Comparison of ENCODE assay signal across 8 cellular contexts in genomic region chr17:2402517-2402916, GRCh38. TPM values are rescaled to one million over a fixed set of nuclear protein-coding genes. Genes with fewer than 3 reads are reported as not detected.
DNase-seq lines count a peak whose midpoint lies in the region; ATAC-seq, FAIRE-seq and TF ChIP-seq lines count a peak whose summit lies in the region.

No MANE protein-coding gene starts in this region.

- H3K27ac Mint-ChIP-seq in activated naive CD8-positive, alpha-beta T cell treated with anti-CD3 and anti-CD28 coated beads for 36 hours, result peak overlapping the region; percentile 72

- dilution Hi-C loops in keratinocyte (cut with MboI; ENCODE audit: extremely low pct_ligation_motif_present, low sequenced_read_pairs), result no loop called here

- CTCF ChIA-PET in SK-N-SH (lab: Yijun Ruan, JAX), result interaction anchor here (1.2 to 27.8 kb wide), 5 partner anchors 10 to 50 kb away, joined by 3 to 654 read pairs (median 15); no protein-coding TSS in a partner anchor

- H4K20me1 ChIP-seq in SK-N-SH (ENCODE audit: insufficient read depth) (no peaks in the 10 kb centered on the region; the same call in 1 of the 2 replicates), keratinocyte (ENCODE audit: control insufficient read depth, extremely low read depth, insufficient read depth, low read length) (no peaks in the 10 kb centered on the region)

- H3K4me2 ChIP-seq in SK-N-SH (peak overlapping the region; percentile 85), keratinocyte (ENCODE audit: control insufficient read depth, extremely low read depth, insufficient read depth, low read depth, low read length) (peak overlapping the region; percentile 92)

- H3K4me3 ChIP-seq in SK-N-SH (ENCODE audit: low read depth in 2 of 2, low read length in 1 of 2), result peak overlapping the region; percentile 50 to 99; a peak in 3 of 4 replicates
- H3K4me3 ChIP-seq in keratinocyte (ENCODE audit: control insufficient read depth in 2 of 3, extremely low read depth in 1 of 3, insufficient read depth in 2 of 3, low read depth in 1 of 3, low read length in 3 of 3), result peak overlapping the region; percentile 8 to 68 (median 51)
- peak overlapping the region; percentile 91 for H3K4me3 ChIP-seq in suprapubic skin

- H3K9ac ChIP-seq in SK-N-SH (peak overlapping the region; percentile 42; the same call in 1 of the 2 replicates), keratinocyte (ENCODE audit: control insufficient read depth, extremely low read depth, insufficient read depth, low read length) (peak overlapping the region; percentile 83)

- no peaks in the 10 kb centered on the region for H3K27me3 Mint-ChIP-seq in activated naive CD8-positive, alpha-beta T cell treated with anti-CD3 and anti-CD28 coated beads for 36 hours

- no peak for TF ChIP-seq RAD21 in SK-N-SH (IDR thresholded peaks at IDR 0.05; ENCODE audit: low read length)

- H3K4me1 ChIP-seq in SK-N-SH (ENCODE audit: control insufficient read depth in 1 of 2, insufficient read depth in 2 of 2, low read depth in 1 of 2, low read length in 1 of 2), result peaks cover 36 to 46% of the 10 kb centered on the region in 2 experiments
- H3K4me1 ChIP-seq in keratinocyte (ENCODE audit: control insufficient read depth, extremely low read depth, insufficient read depth, low read length), result peaks cover 56% of the 10 kb centered on the region
- peaks cover 73% of the 10 kb centered on the region for H3K4me1 ChIP-seq in suprapubic skin

- no peak for TF ChIP-seq POLR2A in suprapubic skin (IDR thresholded peaks at IDR 0.05)

- 47% methylated on average over 14 of the region's 15 CpGs for WGBS in SK-N-SH (ENCODE audit: low lambda C conversion rate)
- 17% methylated on average over 12 of the region's 15 CpGs for WGBS in suprapubic skin

- H3K4me1 Mint-ChIP-seq in activated naive CD8-positive, alpha-beta T cell treated with anti-CD3 and anti-CD28 coated beads for 36 hours, result peaks cover 43% of the 10 kb centered on the region

- H2AFZ ChIP-seq in SK-N-SH (ENCODE audit: low read depth), result no peak overlapping the region
- H2AFZ ChIP-seq in keratinocyte (ENCODE audit: control insufficient read depth, low read length), result no peak overlapping the region

- peaks cover 44% of the 10 kb centered on the region for H3F3A ChIP-seq in SK-N-SH (replicated peaks; ENCODE audit: insufficient read depth)

- TF ChIP-seq CTCF in SK-N-SH (IDR thresholded peaks at IDR 0.05), result no peak
- no peak for TF ChIP-seq CTCF in keratinocyte (optimal IDR thresholded peaks at IDR 0.05 in 1 of 3, IDR thresholded peaks at IDR 0.05 in 1 of 3, conservative IDR thresholded peaks at IDR 0.05 in 1 of 3; ENCODE audit: extremely low read depth in 1 of 3, insufficient read depth in 2 of 3, low read length in 3 of 3)
- TF ChIP-seq CTCF in suprapubic skin (IDR thresholded peaks at IDR 0.05), result no peak

- H3K36me3 Mint-ChIP-seq in activated naive CD8-positive, alpha-beta T cell treated with anti-CD3 and anti-CD28 coated beads for 36 hours, result no peaks in the 10 kb centered on the region

- FAIRE-seq in keratinocyte (lab: Jason Lieb, UNC), result no peak

- H3K36me3 ChIP-seq in SK-N-SH (replicated peaks in 1 of 2; ENCODE audit: control insufficient read depth in 1 of 2, insufficient read depth in 2 of 2, low read length in 1 of 2) (no peaks in the 10 kb centered on the region), keratinocyte (ENCODE audit: control insufficient read depth in 2 of 2, extremely low read depth in 1 of 2, insufficient read depth in 2 of 2, low read length in 2 of 2) (no peaks in the 10 kb centered on the region), suprapubic skin (no peaks in the 10 kb centered on the region)

- peak overlapping the region; percentile 75 for H3K4me3 Mint-ChIP-seq in activated naive CD8-positive, alpha-beta T cell treated with anti-CD3 and anti-CD28 coated beads for 36 hours

- no peaks in the 10 kb centered on the region for H3K9me2 ChIP-seq in SK-N-SH

- TF ChIP-seq EP300 in SK-N-SH (IDR thresholded peaks at IDR 0.05; ENCODE audit: borderline replicate concordance in 1 of 2, low read depth in 1 of 2, low read length in 1 of 2), result no peak
- TF ChIP-seq EP300 in suprapubic skin (IDR thresholded peaks at IDR 0.05), result no peak

- H3K9me3 Mint-ChIP-seq in activated naive CD8-positive, alpha-beta T cell treated with anti-CD3 and anti-CD28 coated beads for 36 hours, result no peaks in the 10 kb centered on the region

- ATAC-seq in SK-N-SH treated with all-trans-retinoic acid at 6 μM for 48 hours, result no peak
- no peak for ATAC-seq in GM21528 (IDR thresholded peaks at IDR 0.05; ENCODE audit: low FRiP score, unreplicated experiment)
- ATAC-seq in GM18907 (IDR thresholded peaks at IDR 0.05; ENCODE audit: unreplicated experiment), result no peak

- H3K27ac ChIP-seq in SK-N-SH (ENCODE audit: low read depth in 2 of 2, low read length in 1 of 2) (peak overlapping the region; percentile 86 to 100; a peak in 3 of 4 replicates), keratinocyte (ENCODE audit: control insufficient read depth, insufficient read depth, low read length) (peak overlapping the region; percentile 87), suprapubic skin (peak overlapping the region; percentile 99)

- no peaks in the 10 kb centered on the region for H3K9me1 ChIP-seq in keratinocyte (ENCODE audit: control insufficient read depth, extremely low read depth, insufficient read depth, low read length)

- DNase-seq in SK-N-SH (no peak), keratinocyte (ENCODE audit: low read depth, low spot score) (no peak), suprapubic skin (ENCODE audit: low spot score in 2 of 2) (peak in 1 of 2 donors; percentile 67)
- no peak for DNase-seq in activated naive CD8-positive, alpha-beta T cell treated with anti-CD3 and anti-CD28 coated beads for 36 hours
- no peak for DNase-seq in stimulated activated CD4-positive, alpha-beta T cell treated with anti-CD3 and anti-CD28 coated beads, Interleukin-4, amount 100 ng/mL, for 24 hours

- no peaks in the 10 kb centered on the region for H3K9me3 ChIP-seq in SK-N-SH
- H3K9me3 ChIP-seq in keratinocyte (ENCODE audit: control insufficient read depth, low read depth, low read length), result no peaks in the 10 kb centered on the region
- H3K9me3 ChIP-seq in suprapubic skin, result no peaks in the 10 kb centered on the region

- H3K27me3 ChIP-seq in SK-N-SH (ENCODE audit: insufficient read depth) (no peaks in the 10 kb centered on the region), keratinocyte (ENCODE audit: control insufficient read depth, extremely low read depth, insufficient read depth, low read length) (no peaks in the 10 kb centered on the region), suprapubic skin (no peaks in the 10 kb centered on the region)

- POLR2A ChIA-PET in SK-N-SH (lab: Yijun Ruan, JAX), result interaction anchor here (2.0 kb wide), 1 partner anchor 10 kb away, joined by 8 read pairs; no protein-coding TSS in a partner anchor

- H3K79me2 ChIP-seq in SK-N-SH (ENCODE audit: insufficient read depth) (peaks cover 22% of the 10 kb centered on the region), keratinocyte (ENCODE audit: control insufficient read depth, insufficient read depth, low read length) (peaks cover 14% of the 10 kb centered on the region)

TF ChIP-seq in SK-N-SH, 30 proteins besides CTCF, POLR2A, EP300 and RAD21:
- TF ChIP-seq NRF1 (IDR thresholded peaks at IDR 0.05; ENCODE audit: low read depth, low read length) (no peak), MAX (IDR thresholded peaks at IDR 0.05; ENCODE audit: low read depth) (no peak), TAF1 (IDR thresholded peaks at IDR 0.05; ENCODE audit: borderline replicate concordance, low read depth, low read length) (no peak), EZH2phosphoT487 (IDR thresholded peaks at IDR 0.05; ENCODE audit: borderline replicate concordance, low read depth) (no peak), SMC3 (IDR thresholded peaks at IDR 0.05; ENCODE audit: low read depth, low read length) (no peak), GATA2 (CRISPR knock-in tag; IDR thresholded peaks at IDR 0.05) (no peak), GABPA (IDR thresholded peaks at IDR 0.05; ENCODE audit: low read depth) (no peak), NFIC (IDR thresholded peaks at IDR 0.05; ENCODE audit: borderline replicate concordance) (no peak)

TF ChIP-seq in SK-N-SH treated with all-trans-retinoic acid at 6 μM for 48 hours, 23 proteins besides CTCF, POLR2A, EP300 and RAD21 (continues in another document):
- TF ChIP-seq ZNF8 (CRISPR knock-in tag; IDR thresholded peaks at IDR 0.05) (no peak), POU6F1 (CRISPR knock-in tag; IDR thresholded peaks at IDR 0.05; ENCODE audit: borderline replicate concordance, low read depth) (no peak)

RNA-seq across cellular contexts. Expression of gene MNT, which starts 1.7 kb away (rescaled TPM):
- polyA plus RNA-seq in SK-N-SH (2012; rRNA removed) (7.1 and 7.4 TPM in 2 replicates), keratinocyte (2.0 to 3.6 TPM (median 2.3 TPM) in 3 replicates)
- polyA plus RNA-seq in SK-N-SH (2012; cell fraction: cytosol; rRNA removed), result 3.2 and 4.4 TPM in 2 replicates
- polyA plus RNA-seq in SK-N-SH (2012; cell fraction: nucleus; rRNA removed), result 50.2 and 76.3 TPM in 2 replicates
- 10 to 100 TPM; 23.8 to 25.6 TPM for total RNA-seq in activated naive CD8-positive, alpha-beta T cell treated with anti-CD3 and anti-CD28 coated beads for 36 hours
- polyA plus RNA-seq in keratinocyte (2011; ENCODE audit: low read depth), result 12.9 TPM
- 1.3 and 2.4 TPM in 2 replicates for polyA plus RNA-seq in keratinocyte (2011; cell fraction: cytosol; rRNA removed)
- polyA plus RNA-seq in keratinocyte (2011; cell fraction: nucleus; rRNA removed), result 12.2 and 20.7 TPM in 2 replicates
- polyA plus RNA-seq in keratinocyte (2012; ENCODE audit: low replicate concordance), result 10.4 and 16.5 TPM in 2 replicates
- polyA minus RNA-seq in keratinocyte, result 3.8 to 8.5 TPM (median 4.9 TPM) in 3 replicates
- 10.0 TPM for polyA minus RNA-seq in keratinocyte (2011; cell fraction: cytosol; rRNA and poly(A)+ RNA removed)
- polyA minus RNA-seq in keratinocyte (2011; cell fraction: nucleus; rRNA and poly(A)+ RNA removed), result 7.6 and 10.6 TPM in 2 replicates
- total RNA-seq in suprapubic skin, result 10 to 100 TPM; 20.9 to 50.0 (median 44.1) TPM
